1 cellular context compared by ENCODE assay signal in the genomic region with DNA sequence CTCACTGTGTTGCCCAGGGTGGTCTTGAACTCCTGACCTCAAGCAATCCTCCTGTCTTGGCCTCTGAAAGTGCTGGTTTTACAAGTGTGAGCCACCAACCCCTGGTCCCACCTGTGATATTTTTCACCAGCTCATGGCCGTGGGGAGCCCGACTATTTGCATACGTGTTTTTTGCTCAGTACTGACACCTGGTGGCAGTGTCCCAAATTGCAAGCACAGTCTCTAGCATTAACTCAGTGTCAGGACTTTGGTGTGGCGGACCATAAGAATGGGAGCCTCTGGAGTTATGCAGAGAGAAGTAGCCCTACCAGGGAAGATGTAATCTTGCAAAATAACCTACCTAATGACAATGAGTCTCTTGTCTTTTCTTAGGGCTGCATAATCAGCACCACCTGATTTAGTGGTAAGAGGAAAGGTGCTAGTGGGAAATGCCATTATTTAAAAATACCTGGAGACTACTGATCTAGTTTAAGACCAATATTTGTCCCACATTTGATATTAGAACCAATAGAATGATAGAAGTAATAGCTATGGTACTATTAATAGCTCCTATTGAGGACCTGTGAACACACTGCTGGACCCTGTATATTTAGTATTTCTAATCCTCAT.
TF ChIP-seq lines count a peak whose summit lies in the region.

No MANE protein-coding gene starts in this region.

TF ChIP-seq in IMR-90, 13 proteins besides CTCF, POLR2A, EP300 and RAD21 (continued from another document):
- TF ChIP-seq SMC3 (IDR thresholded peaks at IDR 0.05; ENCODE audit: low read depth, low read length) (no peak; the same call in 1 of the 2 replicates), CHD1 (IDR thresholded peaks at IDR 0.05; ENCODE audit: low read depth, low read length) (no peak), RCOR1 (IDR thresholded peaks at IDR 0.05; ENCODE audit: insufficient replicate concordance, low read length) (no peak), CEBPB (IDR thresholded peaks at IDR 0.05; ENCODE audit: low read depth, low read length) (no peak), RFX5 (IDR thresholded peaks at IDR 0.05; ENCODE audit: low read depth, low read length) (no peak), FOS (IDR thresholded peaks at IDR 0.05; ENCODE audit: low read depth, low read length) (no peak), MAZ (IDR thresholded peaks at IDR 0.05; ENCODE audit: borderline replicate concordance, low read depth, low read length) (no peak), MAFK (IDR thresholded peaks at IDR 0.05; ENCODE audit: low read depth, low read length) (no peak)
- TF ChIP-seq, protein P1, sequence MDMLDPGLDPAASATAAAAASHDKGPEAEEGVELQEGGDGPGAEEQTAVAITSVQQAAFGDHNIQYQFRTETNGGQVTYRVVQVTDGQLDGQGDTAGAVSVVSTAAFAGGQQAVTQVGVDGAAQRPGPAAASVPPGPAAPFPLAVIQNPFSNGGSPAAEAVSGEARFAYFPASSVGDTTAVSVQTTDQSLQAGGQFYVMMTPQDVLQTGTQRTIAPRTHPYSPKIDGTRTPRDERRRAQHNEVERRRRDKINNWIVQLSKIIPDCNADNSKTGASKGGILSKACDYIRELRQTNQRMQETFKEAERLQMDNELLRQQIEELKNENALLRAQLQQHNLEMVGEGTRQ (IDR thresholded peaks at IDR 0.05; ENCODE audit: low read depth, low read length) = no peak
- TF ChIP-seq, protein P2, sequence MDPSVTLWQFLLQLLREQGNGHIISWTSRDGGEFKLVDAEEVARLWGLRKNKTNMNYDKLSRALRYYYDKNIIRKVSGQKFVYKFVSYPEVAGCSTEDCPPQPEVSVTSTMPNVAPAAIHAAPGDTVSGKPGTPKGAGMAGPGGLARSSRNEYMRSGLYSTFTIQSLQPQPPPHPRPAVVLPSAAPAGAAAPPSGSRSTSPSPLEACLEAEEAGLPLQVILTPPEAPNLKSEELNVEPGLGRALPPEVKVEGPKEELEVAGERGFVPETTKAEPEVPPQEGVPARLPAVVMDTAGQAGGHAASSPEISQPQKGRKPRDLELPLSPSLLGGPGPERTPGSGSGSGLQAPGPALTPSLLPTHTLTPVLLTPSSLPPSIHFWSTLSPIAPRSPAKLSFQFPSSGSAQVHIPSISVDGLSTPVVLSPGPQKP (IDR thresholded peaks at IDR 0.05; ENCODE audit: borderline replicate concordance, low read depth, low read length) = no peak
